In genomic region chr1:43600033-43601020, GRCh38 we compare ENCODE assay signal across 1 cellular context.
TF ChIP-seq lines count a peak whose summit lies in the region.

No MANE protein-coding gene starts in this region.

TF ChIP-seq in HEK293, 187 proteins besides CTCF, POLR2A, EP300 and RAD21 (continued from another document):
- TF ChIP-seq PRDM10 (tag by site-specific recombination; IDR thresholded peaks at IDR 0.05), result peak; percentile 60
- no peak for TF ChIP-seq ZNF248 (tag by site-specific recombination; IDR thresholded peaks at IDR 0.05)
- TF ChIP-seq RBAK (tag by site-specific recombination; IDR thresholded peaks at IDR 0.05), result no peak
- no peak for TF ChIP-seq SP7 (tag by site-specific recombination; IDR thresholded peaks at IDR 0.05)
- TF ChIP-seq ZSCAN18 (tag by site-specific recombination; IDR thresholded peaks at IDR 0.05), result no peak
- TF ChIP-seq ZNF600 (tag by site-specific recombination; IDR thresholded peaks at IDR 0.05), result peak; percentile 50
- TF ChIP-seq ZNF341 (tag by site-specific recombination; IDR thresholded peaks at IDR 0.05; ENCODE audit: low read depth), result no peak
- no peak for TF ChIP-seq ZNF791 (tag by site-specific recombination; IDR thresholded peaks at IDR 0.05)
- peak; percentile 48; the same call in 1 of the 2 replicates for TF ChIP-seq ZNF366 (tag by site-specific recombination; conservative IDR thresholded peaks at IDR 0.05)
